Comparison of ENCODE assay signal across 8 cellular contexts in genomic region chr3:33440328-33440577, GRCh38. TPM values are rescaled to one million over a fixed set of nuclear protein-coding genes. Genes with fewer than 3 reads are reported as not detected.
A peak's percentile ranks its signal among the peaks of the same experiment; 100 is the strongest.
DNase-seq lines count a peak whose midpoint lies in the region; ATAC-seq and TF ChIP-seq lines count a peak whose summit lies in the region.

UBP1 (minus strand) TSS chr3:33440405; CDS start chr3:33439848, 557 bp downstream.

- H3K36me3 ChIP-seq in RWPE2 (ENCODE audit: low read depth) (0 out of 2 replicates have a peak, but pooled peaks cover 7% of the 10 kb centered on the region), mesodermal cell (ENCODE audit: control insufficient read depth, insufficient read depth, low read length) (peaks cover 6% of the 10 kb centered on the region)

- no peaks in the 10 kb centered on the region for H3K9me3 Mint-ChIP-seq in type B pancreatic cell

- TF ChIP-seq CTCF in GM12865 (IDR thresholded peaks at IDR 0.05; ENCODE audit: insufficient read depth, low read depth, low read length, missing control alignments), result no peak
- TF ChIP-seq CTCF in RWPE2 (IDR thresholded peaks at IDR 0.05; ENCODE audit: poor library complexity, severe bottlenecking), result no peak
- TF ChIP-seq CTCF in type B pancreatic cell (conservative IDR thresholded peaks at IDR 0.05), result no peak
- no peak for TF ChIP-seq CTCF in GM13977 (IDR thresholded peaks at IDR 0.05; ENCODE audit: extremely low read depth, insufficient read depth, missing control alignments)

- 0% methylated on average over 10 to 30 of the region's 36 CpGs for WGBS in mesodermal cell (ENCODE audit: insufficient coverage in 2 of 2), 2 experiments

- in situ Hi-C loops in GM13977 (cut with MboI; ENCODE audit: low pct_unique_long_range_greater_than_20kb, low sequenced_read_pairs, unreplicated experiment), result no loop called here

- H3K4me3 Mint-ChIP-seq in type B pancreatic cell, result peak within 1 kb of the TSS; percentile 100

- peaks cover 35% of the 10 kb centered on the region for H3K4me1 Mint-ChIP-seq in type B pancreatic cell (ENCODE audit: unreplicated experiment)

- H3K4me1 ChIP-seq in RWPE2 (ENCODE audit: insufficient read depth, poor library complexity, severe bottlenecking) (peaks cover 29% of the 10 kb centered on the region), mesodermal cell (ENCODE audit: control insufficient read depth, insufficient read depth, low read length, poor library complexity, severe bottlenecking) (peaks cover 4% of the 10 kb centered on the region)

- ATAC-seq in RWPE2 (ENCODE audit: low read depth) (peak; percentile 88), GM18867 (IDR thresholded peaks at IDR 0.05; ENCODE audit: unreplicated experiment) (no peak)

- H3K9me3 ChIP-seq in RWPE2 (ENCODE audit: severe bottlenecking), result no peaks in the 10 kb centered on the region
- H3K9me3 ChIP-seq in mesodermal cell (ENCODE audit: control insufficient read depth, low read length), result no peaks in the 10 kb centered on the region

- H3K27me3 Mint-ChIP-seq in type B pancreatic cell, result no peaks in the 10 kb centered on the region

- H3K4me3 ChIP-seq in GM12865 (ENCODE audit: low read depth, low read length) (peak within 1 kb of the TSS; percentile 99), RWPE2 (ENCODE audit: severe bottlenecking) (peak within 1 kb of the TSS; percentile 81), mesodermal cell (ENCODE audit: extremely low read depth, insufficient read depth, low read length, poor library complexity, severe bottlenecking) (peak within 1 kb of the TSS; percentile 96)

- H3K27me3 ChIP-seq in RWPE2 (ENCODE audit: insufficient read depth, poor library complexity, severe bottlenecking), result no peaks in the 10 kb centered on the region

- no peak for DNase-seq in GM12865 (ENCODE audit: low read depth)
- no peak for DNase-seq in RWPE2 (ENCODE audit: low spot score)
- no peak for DNase-seq in dermis blood vessel endothelial cell
- DNase-seq in type B pancreatic cell (ENCODE audit: extremely low spot score, unreplicated experiment), result peak; percentile 99
- no peak for DNase-seq in islet precursor cell
- no peak for DNase-seq in GM13977 (ENCODE audit: low spot score)

- H3K27ac ChIP-seq in RWPE2 (ENCODE audit: poor library complexity, severe bottlenecking) (peak within 1 kb of the TSS; percentile 93), mesodermal cell (ENCODE audit: low read depth, low read length, severe bottlenecking) (peak within 1 kb of the TSS; percentile 98)

- peak within 1 kb of the TSS; percentile 99 for H3K27ac Mint-ChIP-seq in type B pancreatic cell

- no peaks in the 10 kb centered on the region for H3K36me3 Mint-ChIP-seq in type B pancreatic cell

RNA-seq across cellular contexts. Expression of gene UBP1, which starts in this region (rescaled TPM):
- total RNA-seq in dermis blood vessel endothelial cell (47.6 and 81.5 TPM in 2 replicates), type B pancreatic cell (ENCODE audit: low replicate concordance) (57.0 and 68.2 TPM in 2 replicates)
- polyA plus RNA-seq in mesodermal cell (2013, experiment 1 of 2), result 63.8 TPM
- 75.7 TPM for polyA plus RNA-seq in mesodermal cell (2013, experiment 2 of 2)
